11 cellular contexts compared by ENCODE assay signal in the genomic region with DNA sequence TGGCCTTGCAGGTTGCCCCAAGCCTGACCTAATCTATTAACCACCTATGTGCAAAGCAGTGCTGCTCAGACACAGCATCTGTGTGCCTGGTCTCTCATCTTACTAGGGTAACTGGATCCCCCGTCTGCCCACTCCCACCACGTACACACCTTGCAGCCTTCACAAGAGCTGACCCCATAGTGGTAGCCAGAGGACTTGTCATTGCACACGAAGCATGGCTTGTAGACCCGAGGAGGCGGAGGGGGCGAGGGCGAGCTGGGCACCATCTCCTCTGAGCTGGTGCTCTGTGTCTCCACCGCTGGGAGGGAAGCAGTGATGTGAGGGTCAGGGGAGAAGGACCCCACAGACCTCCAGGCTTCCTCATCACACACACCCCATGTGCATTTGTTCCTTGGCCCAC. TPM values are rescaled to one million over a fixed set of nuclear protein-coding genes. Genes with fewer than 3 reads are reported as not detected.
DNase-seq lines count a peak whose midpoint lies in the region; ATAC-seq and TF ChIP-seq lines count a peak whose summit lies in the region.
"Had no signal": no experiment of that assay in that cellular context is flagged by ENCODE, and none has a peak within 500 bp of the region (broad histone marks: within the 10 kb centered on the region; RNA-seq: fewer than 3 reads in every experiment).

No MANE protein-coding gene starts in this region.

- no peak for TF ChIP-seq EP300 in gastroesophageal sphincter (IDR thresholded peaks at IDR 0.05)

- H3K27ac Mint-ChIP-seq in activated T-cell treated with anti-CD3 and anti-CD28 coated beads, Interleukin-2, amount 50 U/mL, for 24 hours: peak overlapping the region; percentile 96

- H3K27me3 ChIP-seq in gastroesophageal sphincter (no peaks in the 10 kb centered on the region), thyroid gland (no peaks in the 10 kb centered on the region)

- WGBS in gastroesophageal sphincter (ENCODE audit: low coverage in 1 of 2), 2 donors: 60 to 83% methylated on average over 1 to 3 of the region's 8 CpGs
- WGBS in thyroid gland, 2 donors: 84 to 91% methylated on average over 8 of the region's 8 CpGs

- no peak for ATAC-seq in gastroesophageal sphincter

- H3K4me1 Mint-ChIP-seq in activated T-cell treated with anti-CD3 and anti-CD28 coated beads, Interleukin-2, amount 50 U/mL, for 24 hours (ENCODE audit: low read depth): peaks cover 77% of the 10 kb centered on the region

- H3K36me3 Mint-ChIP-seq in activated T-cell treated with anti-CD3 and anti-CD28 coated beads, Interleukin-2, amount 50 U/mL, for 24 hours (ENCODE audit: low read depth): peaks cover 68% of the 10 kb centered on the region

- H3K36me3 ChIP-seq in gastroesophageal sphincter: peaks cover 0 to 60% of the 10 kb centered on the region in 2 donors
- peaks cover 36 to 40% of the 10 kb centered on the region in 2 donors for H3K36me3 ChIP-seq in thyroid gland

- no peaks in the 10 kb centered on the region for H3K9me3 Mint-ChIP-seq in activated T-cell treated with anti-CD3 and anti-CD28 coated beads, Interleukin-2, amount 50 U/mL, for 24 hours

- H3K9me3 ChIP-seq in gastroesophageal sphincter: no peaks in the 10 kb centered on the region
- no peaks in the 10 kb centered on the region for H3K9me3 ChIP-seq in thyroid gland

- no peaks in the 10 kb centered on the region for H3K27me3 Mint-ChIP-seq in activated T-cell treated with anti-CD3 and anti-CD28 coated beads, Interleukin-2, amount 50 U/mL, for 24 hours

- DNase-seq in activated T-cell treated with anti-CD3 and anti-CD28 coated beads, Interleukin-2, amount 50 U/mL, for 24 hours: no peak
- no peak for DNase-seq in activated T-cell treated with anti-CD3 and anti-CD28 coated beads, Interleukin-2, amount 50 U/mL, for 48 hours
- DNase-seq in thyroid gland: no peak
- DNase-seq in DMS114 treated with DMSO at 0.1 percent for 48 hours (lab: John Stamatoyannopoulos, UW; ENCODE audit: unreplicated experiment): no peak
- DNase-seq in NCI-H1092 treated with DMSO at 0.1 percent for 48 hours (lab: John Stamatoyannopoulos, UW): no peak
- DNase-seq: activated T-cell treated with anti-CD3 and anti-CD28 coated beads, Interleukin-2, amount 50 U/mL, for 1 hour; cerebellar nuclear complex; NCI-H1436; small intestine; T-helper 9 cell had no signal

- H3K4me1 ChIP-seq in gastroesophageal sphincter (peaks cover 0 to 76% (median 35%) of the 10 kb centered on the region in 3 donors), thyroid gland (peaks cover 6 to 38% of the 10 kb centered on the region in 2 donors)

- H3K27ac ChIP-seq in gastroesophageal sphincter (peak overlapping the region in 3 of 4 donors; percentile 34 to 99 (median 39)), thyroid gland (peak overlapping the region in 2 of 3 donors; percentile 7 to 56)

- no peak for TF ChIP-seq POLR2A in gastroesophageal sphincter (IDR thresholded peaks at IDR 0.05)
- no peak for TF ChIP-seq POLR2A in thyroid gland (IDR thresholded peaks at IDR 0.05)

- intact Hi-C loops in thyroid gland (cut with DNase I): no loop called here

- H3K4me3 ChIP-seq in gastroesophageal sphincter (no peak overlapping the region), thyroid gland (replicated peaks in 1 of 3) (no peak overlapping the region)

- no peak overlapping the region for H3K4me3 Mint-ChIP-seq in activated T-cell treated with anti-CD3 and anti-CD28 coated beads, Interleukin-2, amount 50 U/mL, for 24 hours

- TF ChIP-seq CTCF in gastroesophageal sphincter (IDR thresholded peaks at IDR 0.05) (no peak), thyroid gland (IDR thresholded peaks at IDR 0.05) (no peak)

RNA-seq across cellular contexts. Expression of a gene that starts 8.4 kb away (rescaled TPM):
- total RNA-seq in gastroesophageal sphincter: 1 to 10 TPM in 2 of 4 donors, under 1 TPM in 2; 0.40 to 5.8 (median 2.6) TPM
- 10 to 100 TPM in 1 of 4 donors, 1 to 10 TPM in 3; 3.2 to 15.6 (median 4.9) TPM for total RNA-seq in thyroid gland

RNA-seq across cellular contexts. Expression of a gene that starts 16.5 kb away (rescaled TPM):
- 10 to 100 TPM; 15.6 to 26.6 (median 22.9) TPM for total RNA-seq in gastroesophageal sphincter
- total RNA-seq in thyroid gland: 10 to 100 TPM; 13.6 to 27.7 (median 23.8) TPM

RNA-seq across cellular contexts. Expression of a gene that starts 34.8 kb away (rescaled TPM):
- total RNA-seq in gastroesophageal sphincter: 10 to 100 TPM; 11.3 to 47.5 (median 24.1) TPM
- total RNA-seq in thyroid gland: 10 to 100 TPM; 20.6 to 39.7 (median 25.2) TPM

RNA-seq across cellular contexts. Expression of a gene that starts 35.0 kb away (rescaled TPM):
- total RNA-seq in gastroesophageal sphincter (10 to 100 TPM; 14.9 to 27.7 (median 17.4) TPM), thyroid gland (10 to 100 TPM; 16.5 to 22.8 (median 20.6) TPM)

RNA-seq across cellular contexts. Expression of a gene that starts 52.6 kb away (rescaled TPM):
- total RNA-seq in gastroesophageal sphincter (1 to 10 TPM in 2 of 4 donors, under 1 TPM in 2; 0.13 to 2.3 (median 0.64) TPM), thyroid gland (1 to 10 TPM in 1 of 4 donors, under 1 TPM in 3; 0.13 to 1.5 (median 0.52) TPM)
